In the genomic region with DNA sequence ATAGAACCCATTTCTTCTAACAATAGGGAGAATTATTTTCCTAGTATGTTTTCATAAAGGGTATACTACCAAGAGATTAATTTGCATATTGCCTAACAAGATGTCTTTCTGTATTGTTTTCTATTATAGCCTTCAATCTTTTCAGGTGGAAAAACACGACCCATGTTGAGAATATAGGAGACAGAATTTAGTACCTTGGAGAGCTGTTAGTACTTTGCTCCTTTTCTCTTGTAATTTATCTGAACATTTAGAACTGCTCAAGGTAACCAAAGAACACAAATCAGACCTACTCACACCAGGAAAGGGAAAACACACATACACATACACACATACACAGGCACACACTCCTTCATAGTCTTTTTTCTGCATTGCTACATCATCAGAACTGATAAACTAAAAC, we compare ENCODE assay signal across 2 cellular contexts.
TF ChIP-seq lines count a peak whose summit lies in the region.

No MANE protein-coding gene starts in this region.

TF ChIP-seq in HEK293, 187 proteins besides CTCF, POLR2A, EP300 and RAD21:
- TF ChIP-seq, protein P1, sequence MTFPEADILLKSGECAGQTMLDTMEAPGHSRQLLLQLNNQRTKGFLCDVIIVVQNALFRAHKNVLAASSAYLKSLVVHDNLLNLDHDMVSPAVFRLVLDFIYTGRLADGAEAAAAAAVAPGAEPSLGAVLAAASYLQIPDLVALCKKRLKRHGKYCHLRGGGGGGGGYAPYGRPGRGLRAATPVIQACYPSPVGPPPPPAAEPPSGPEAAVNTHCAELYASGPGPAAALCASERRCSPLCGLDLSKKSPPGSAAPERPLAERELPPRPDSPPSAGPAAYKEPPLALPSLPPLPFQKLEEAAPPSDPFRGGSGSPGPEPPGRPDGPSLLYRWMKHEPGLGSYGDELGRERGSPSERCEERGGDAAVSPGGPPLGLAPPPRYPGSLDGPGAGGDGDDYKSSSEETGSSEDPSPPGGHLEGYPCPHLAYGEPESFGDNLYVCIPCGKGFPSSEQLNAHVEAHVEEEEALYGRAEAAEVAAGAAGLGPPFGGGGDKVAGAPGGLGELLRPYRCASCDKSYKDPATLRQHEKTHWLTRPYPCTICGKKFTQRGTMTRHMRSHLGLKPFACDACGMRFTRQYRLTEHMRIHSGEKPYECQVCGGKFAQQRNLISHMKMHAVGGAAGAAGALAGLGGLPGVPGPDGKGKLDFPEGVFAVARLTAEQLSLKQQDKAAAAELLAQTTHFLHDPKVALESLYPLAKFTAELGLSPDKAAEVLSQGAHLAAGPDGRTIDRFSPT (tag by site-specific recombination; IDR thresholded peaks at IDR 0.05): no peak
- TF ChIP-seq, protein P2, sequence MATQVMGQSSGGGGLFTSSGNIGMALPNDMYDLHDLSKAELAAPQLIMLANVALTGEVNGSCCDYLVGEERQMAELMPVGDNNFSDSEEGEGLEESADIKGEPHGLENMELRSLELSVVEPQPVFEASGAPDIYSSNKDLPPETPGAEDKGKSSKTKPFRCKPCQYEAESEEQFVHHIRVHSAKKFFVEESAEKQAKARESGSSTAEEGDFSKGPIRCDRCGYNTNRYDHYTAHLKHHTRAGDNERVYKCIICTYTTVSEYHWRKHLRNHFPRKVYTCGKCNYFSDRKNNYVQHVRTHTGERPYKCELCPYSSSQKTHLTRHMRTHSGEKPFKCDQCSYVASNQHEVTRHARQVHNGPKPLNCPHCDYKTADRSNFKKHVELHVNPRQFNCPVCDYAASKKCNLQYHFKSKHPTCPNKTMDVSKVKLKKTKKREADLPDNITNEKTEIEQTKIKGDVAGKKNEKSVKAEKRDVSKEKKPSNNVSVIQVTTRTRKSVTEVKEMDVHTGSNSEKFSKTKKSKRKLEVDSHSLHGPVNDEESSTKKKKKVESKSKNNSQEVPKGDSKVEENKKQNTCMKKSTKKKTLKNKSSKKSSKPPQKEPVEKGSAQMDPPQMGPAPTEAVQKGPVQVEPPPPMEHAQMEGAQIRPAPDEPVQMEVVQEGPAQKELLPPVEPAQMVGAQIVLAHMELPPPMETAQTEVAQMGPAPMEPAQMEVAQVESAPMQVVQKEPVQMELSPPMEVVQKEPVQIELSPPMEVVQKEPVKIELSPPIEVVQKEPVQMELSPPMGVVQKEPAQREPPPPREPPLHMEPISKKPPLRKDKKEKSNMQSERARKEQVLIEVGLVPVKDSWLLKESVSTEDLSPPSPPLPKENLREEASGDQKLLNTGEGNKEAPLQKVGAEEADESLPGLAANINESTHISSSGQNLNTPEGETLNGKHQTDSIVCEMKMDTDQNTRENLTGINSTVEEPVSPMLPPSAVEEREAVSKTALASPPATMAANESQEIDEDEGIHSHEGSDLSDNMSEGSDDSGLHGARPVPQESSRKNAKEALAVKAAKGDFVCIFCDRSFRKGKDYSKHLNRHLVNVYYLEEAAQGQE (tag by site-specific recombination; IDR thresholded peaks at IDR 0.05): peak; percentile 87
- TF ChIP-seq ZBTB48 (tag by site-specific recombination; IDR thresholded peaks at IDR 0.05): no peak

TF ChIP-seq in K562, 482 proteins besides CTCF, POLR2A, EP300 and RAD21:
- no peak for TF ChIP-seq OTX1 (CRISPR knock-in tag; IDR thresholded peaks at IDR 0.05)
- TF ChIP-seq, protein P3, sequence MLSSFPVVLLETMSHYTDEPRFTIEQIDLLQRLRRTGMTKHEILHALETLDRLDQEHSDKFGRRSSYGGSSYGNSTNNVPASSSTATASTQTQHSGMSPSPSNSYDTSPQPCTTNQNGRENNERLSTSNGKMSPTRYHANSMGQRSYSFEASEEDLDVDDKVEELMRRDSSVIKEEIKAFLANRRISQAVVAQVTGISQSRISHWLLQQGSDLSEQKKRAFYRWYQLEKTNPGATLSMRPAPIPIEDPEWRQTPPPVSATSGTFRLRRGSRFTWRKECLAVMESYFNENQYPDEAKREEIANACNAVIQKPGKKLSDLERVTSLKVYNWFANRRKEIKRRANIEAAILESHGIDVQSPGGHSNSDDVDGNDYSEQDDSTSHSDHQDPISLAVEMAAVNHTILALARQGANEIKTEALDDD (IDR thresholded peaks at IDR 0.05): peak; percentile 21; the same call in 1 of the 2 replicates
- TF ChIP-seq RFX5 (IDR thresholded peaks at IDR 0.05; ENCODE audit: low read depth, low read length): no peak
- no peak for TF ChIP-seq LARP7 (IDR thresholded peaks at IDR 0.05)
